24 cellular contexts compared by ENCODE assay signal in genomic region chr9:77085416-77085815, GRCh38.
DNase-seq lines count a peak whose midpoint lies in the region; ATAC-seq and TF ChIP-seq lines count a peak whose summit lies in the region.
"Had no signal": no experiment of that assay in that cellular context is flagged by ENCODE, and none has a peak within 500 bp of the region (broad histone marks: within the 10 kb centered on the region; RNA-seq: fewer than 3 reads in every experiment).

No MANE protein-coding gene starts in this region.

- no peaks in the 10 kb centered on the region for H3K9me3 Mint-ChIP-seq in natural killer cell treated with Interleukin-12 subunit alpha and Interleukin-12 subunit beta and Interleukin-15 and Interleukin-18, amount 100 ng/mL, for 72 hours
- H3K9me3 Mint-ChIP-seq: CD4-positive, alpha-beta memory T cell had no signal

- dilution Hi-C loops in mammary epithelial cell (cut with HindIII; ENCODE audit: low sequenced_read_pairs), result no loop called here

- intact Hi-C loops in mammary epithelial cell (cut with micrococcal nuclease), result no loop called here

- H3F3A ChIP-seq in GM23248 (ENCODE audit: insufficient read depth), result no peaks in the 10 kb centered on the region

- TF ChIP-seq CTCF in mammary epithelial cell (conservative IDR thresholded peaks at IDR 0.05 in 1 of 2, IDR thresholded peaks at IDR 0.05 in 1 of 2; ENCODE audit: extremely low read depth in 1 of 2, insufficient read depth in 1 of 2, low read depth in 1 of 2, low read length in 2 of 2), result no peak

- in situ Hi-C loops in GM23248 (cut with MboI) (no loop called here), mammary epithelial cell (cut with MboI; ENCODE audit: low sequenced_read_pairs in 2 of 2) (no loop called here)

- H3K4me2 ChIP-seq in GM23248 (ENCODE audit: unreplicated experiment) (no peak overlapping the region), mammary epithelial cell (ENCODE audit: insufficient read depth, low read depth, low read length) (no peak overlapping the region)

- BruUV-seq in mammary epithelial cell (replicated peaks; lab: Mats Ljungman, UMichigan), result no TSS peak

- H3K4me1 ChIP-seq in GM23248 (ENCODE audit: insufficient read depth), result no peaks in the 10 kb centered on the region
- no peaks in the 10 kb centered on the region for H3K4me1 ChIP-seq in mammary epithelial cell (ENCODE audit: insufficient read depth, low read length)

- CTCF ChIA-PET in mammary epithelial cell (lab: Charles Lee; ENCODE audit: low non-redundant PET), result no interaction called here

- no peak overlapping the region for H3K27ac ChIP-seq in GM23248
- H3K27ac ChIP-seq in mammary epithelial cell (ENCODE audit: insufficient read depth, low read depth, low read length), result no peak overlapping the region
- H3K27ac ChIP-seq: SK-N-MC had no signal

- no peaks in the 10 kb centered on the region for H4K20me1 ChIP-seq in GM23248 (ENCODE audit: insufficient read depth)
- no peaks in the 10 kb centered on the region for H4K20me1 ChIP-seq in mammary epithelial cell (ENCODE audit: insufficient read depth, low read length)

- no peak for ATAC-seq in natural killer cell treated with Interleukin-12 subunit alpha and Interleukin-12 subunit beta and Interleukin-15 and Interleukin-18, amount 100 ng/mL, for 72 hours
- ATAC-seq in HG02852 (IDR thresholded peaks at IDR 0.05; ENCODE audit: unreplicated experiment), result no peak
- ATAC-seq: K562 had no signal

- H3K9me2 ChIP-seq in GM23248 (ENCODE audit: insufficient read depth), result no peaks in the 10 kb centered on the region

- peaks cover 10 to 13% of the 10 kb centered on the region in 2 donors for H3K27me3 Mint-ChIP-seq in natural killer cell treated with Interleukin-12 subunit alpha and Interleukin-12 subunit beta and Interleukin-15 and Interleukin-18, amount 100 ng/mL, for 72 hours

- no peak overlapping the region for H3K9ac ChIP-seq in GM23248
- H3K9ac ChIP-seq in mammary epithelial cell (ENCODE audit: insufficient read depth, low read length), result no peak overlapping the region

- DNase-seq in GM23248, result peak; percentile 13
- DNase-seq in NCI-H226, result peak; percentile 27
- DNase-seq in mammary epithelial cell, result peak; percentile 26
- DNase-seq in islet precursor cell, result peak; percentile 58
- no peak for DNase-seq in natural killer cell treated with Interleukin-12 subunit alpha and Interleukin-12 subunit beta and Interleukin-15 and Interleukin-18, amount 100 ng/mL, for 72 hours (ENCODE audit: low spot score)
- DNase-seq in activated gamma-delta T cell (lab: John Stamatoyannopoulos, UW), result no peak
- DNase-seq in NCI-H345 treated with DMSO at 0.1 percent for 48 hours (lab: John Stamatoyannopoulos, UW; ENCODE audit: unreplicated experiment), result no peak
- DNase-seq: C1 segment of cervical spinal cord; CD4-positive, alpha-beta memory T cell; COR-L47; HCEC 1CT; Kasumi-1; MG63; NCI-H1105 treated with DMSO at 0.1 percent for 48 hours; NCI-H146; NCI-H1930; NCI-H2107; NCI-H446 treated with DMSO at 0.1 percent for 48 hours; NCI-H526; NK-92 treated with Interleukin-12 subunit alpha and Interleukin-12 subunit beta, amount 100 ng/mL, for 24 hours; SIG-M5 had no signal

- no peaks in the 10 kb centered on the region for H3K4me1 Mint-ChIP-seq in natural killer cell treated with Interleukin-12 subunit alpha and Interleukin-12 subunit beta and Interleukin-15 and Interleukin-18, amount 100 ng/mL, for 72 hours (ENCODE audit: low read depth in 2 of 2)
- H3K4me1 Mint-ChIP-seq: CD4-positive, alpha-beta memory T cell had no signal

- H3K36me3 ChIP-seq in GM23248 (ENCODE audit: low read depth), result no peaks in the 10 kb centered on the region
- no peaks in the 10 kb centered on the region for H3K36me3 ChIP-seq in mammary epithelial cell (ENCODE audit: insufficient read depth, low read length)
- H3K36me3 ChIP-seq: MG63 had no signal

- H2AFZ ChIP-seq in GM23248 (no peak overlapping the region), mammary epithelial cell (ENCODE audit: low read depth, low read length) (no peak overlapping the region)

- H3K4me3 ChIP-seq in GM23248, result no peak overlapping the region
- H3K4me3 ChIP-seq in mammary epithelial cell (replicated peaks in 1 of 3; ENCODE audit: insufficient read depth in 1 of 3, low read depth in 2 of 3, low read length in 3 of 3), result no peak overlapping the region
- H3K4me3 ChIP-seq: K562, MG63, SK-N-MC had no signal

- H3K27me3 ChIP-seq in GM23248 (replicated peaks; ENCODE audit: insufficient read depth), result peaks cover 27% of the 10 kb centered on the region; the same call in 1 of the 2 replicates
- peaks cover 1% of the 10 kb centered on the region for H3K27me3 ChIP-seq in mammary epithelial cell (ENCODE audit: insufficient read depth, low read length)
- H3K27me3 ChIP-seq: MG63 had no signal

- H3K4me3 Mint-ChIP-seq in natural killer cell treated with Interleukin-12 subunit alpha and Interleukin-12 subunit beta and Interleukin-15 and Interleukin-18, amount 100 ng/mL, for 72 hours, result no peak overlapping the region
- H3K4me3 Mint-ChIP-seq: CD4-positive, alpha-beta memory T cell had no signal

- H3K36me3 Mint-ChIP-seq in natural killer cell treated with Interleukin-12 subunit alpha and Interleukin-12 subunit beta and Interleukin-15 and Interleukin-18, amount 100 ng/mL, for 72 hours, result no peaks in the 10 kb centered on the region
- H3K36me3 Mint-ChIP-seq: CD4-positive, alpha-beta memory T cell had no signal

- 12 to 20% methylated on average over 2 of the region's 2 CpGs for WGBS in GM23248 (ENCODE audit: low coverage in 1 of 2, low lambda C conversion rate in 2 of 2, missing lambda C conversion rate in 2 of 2), 2 experiments
- 83% methylated on average over 2 of the region's 2 CpGs for WGBS in mammary epithelial cell (ENCODE audit: low coverage, missing lambda C conversion rate)

- H3K79me2 ChIP-seq in GM23248 (ENCODE audit: insufficient read depth) (no peaks in the 10 kb centered on the region), mammary epithelial cell (ENCODE audit: insufficient read depth, low read length) (no peaks in the 10 kb centered on the region)

- H3K27ac Mint-ChIP-seq in natural killer cell treated with Interleukin-12 subunit alpha and Interleukin-12 subunit beta and Interleukin-15 and Interleukin-18, amount 100 ng/mL, for 72 hours, result no peak overlapping the region
- H3K27ac Mint-ChIP-seq: CD4-positive, alpha-beta memory T cell had no signal

- no peaks in the 10 kb centered on the region for H3K9me3 ChIP-seq in GM23248 (ENCODE audit: low read depth)
- H3K9me3 ChIP-seq in mammary epithelial cell (replicated peaks; ENCODE audit: insufficient read depth, low read length), result no peaks in the 10 kb centered on the region
- H3K9me3 ChIP-seq: MG63 had no signal

Comparison
In these comparisons a context has a peak if more than half of its experiments do, and no peak if none do; other contexts are left out.
1. DNase-seq: peak in GM23248 (single experiment), NCI-H226 (single experiment), mammary epithelial cell (single experiment) and islet precursor cell (single experiment); none in natural killer cell treated with Interleukin-12 subunit alpha and Interleukin-12 subunit beta and Interleukin-15 and Interleukin-18, amount 100 ng/mL, for 72 hours (single experiment), activated gamma-delta T cell (single experiment) and NCI-H345 treated with DMSO at 0.1 percent for 48 hours (single experiment).